ENCODE assay signal across 25 cellular contexts in genomic region chr6:73064261-73064660, GRCh38.
"Had no signal": no experiment of that assay in that cellular context is flagged by ENCODE, and none has a peak within 500 bp of the region (broad histone marks: within the 10 kb centered on the region; RNA-seq: fewer than 3 reads in every experiment).

No MANE protein-coding gene starts in this region.

- H3K4me3 Mint-ChIP-seq: activated CD4-positive, alpha-beta T cell treated with anti-CD3 and anti-CD28 coated beads, Interleukin-2, amount 10 ng/mL, durations not matched to agents 24 days and 14 days; activated CD8-positive, alpha-beta T cell treated with anti-CD3 and anti-CD28 coated beads for 36 hours; activated naive CD4-positive, alpha-beta T cell treated with anti-CD3 and anti-CD28 coated beads, Interleukin-2, amount 50 U/mL, for 24 hours; activated naive CD8-positive, alpha-beta T cell treated with anti-CD3 and anti-CD28 coated beads, Interleukin-2, amount 10 ng/mL, durations not matched to agents 7 days and 5 days; activated T-cell treated with anti-CD3 and anti-CD28 coated beads, Interleukin-2, amount 50 U/mL, for 72 hours; activated T-helper 17 cell treated with anti-CD3 and anti-CD28 coated beads, Interleukin-2, amount 50 U/mL, for 72 hours had no signal

- H3K9me3 Mint-ChIP-seq: activated CD4-positive, alpha-beta T cell treated with anti-CD3 and anti-CD28 coated beads, Interleukin-2, amount 10 ng/mL, durations not matched to agents 24 days and 14 days; activated CD8-positive, alpha-beta T cell treated with anti-CD3 and anti-CD28 coated beads for 36 hours; activated naive CD4-positive, alpha-beta T cell treated with anti-CD3 and anti-CD28 coated beads, Interleukin-2, amount 50 U/mL, for 24 hours; activated naive CD8-positive, alpha-beta T cell treated with anti-CD3 and anti-CD28 coated beads, Interleukin-2, amount 10 ng/mL, durations not matched to agents 7 days and 5 days; activated T-helper 17 cell treated with anti-CD3 and anti-CD28 coated beads, Interleukin-2, amount 50 U/mL, for 72 hours had no signal

- H3K36me3 ChIP-seq: adrenal gland, breast epithelium, SJSA1 had no signal

- H3K4me3 ChIP-seq: adrenal gland, body of pancreas, breast epithelium, SJSA1 had no signal

- H3K27me3 ChIP-seq: adrenal gland, body of pancreas, breast epithelium, SJSA1 had no signal

- ATAC-seq: activated CD8-positive, alpha-beta T cell treated with anti-CD3 and anti-CD28 coated beads for 36 hours; activated T-cell treated with anti-CD3 and anti-CD28 coated beads, Interleukin-2, amount 50 U/mL, for 72 hours; activated T-helper 17 cell treated with anti-CD3 and anti-CD28 coated beads, Interleukin-2, amount 50 U/mL, for 72 hours; body of pancreas; Panc1 had no signal

- H3K4me1 ChIP-seq: adrenal gland, body of pancreas, breast epithelium, SJSA1 had no signal

- H3K36me3 Mint-ChIP-seq: activated naive CD8-positive, alpha-beta T cell treated with anti-CD3 and anti-CD28 coated beads, Interleukin-2, amount 10 ng/mL, durations not matched to agents 7 days and 5 days had no signal

- H3K27me3 Mint-ChIP-seq: activated CD4-positive, alpha-beta T cell treated with anti-CD3 and anti-CD28 coated beads, Interleukin-2, amount 10 ng/mL, durations not matched to agents 24 days and 14 days; activated CD8-positive, alpha-beta T cell treated with anti-CD3 and anti-CD28 coated beads for 36 hours; activated naive CD4-positive, alpha-beta T cell treated with anti-CD3 and anti-CD28 coated beads, Interleukin-2, amount 50 U/mL, for 24 hours had no signal

- H3K27ac Mint-ChIP-seq: activated CD4-positive, alpha-beta T cell treated with anti-CD3 and anti-CD28 coated beads, Interleukin-2, amount 10 ng/mL, durations not matched to agents 24 days and 14 days; activated CD8-positive, alpha-beta T cell treated with anti-CD3 and anti-CD28 coated beads for 36 hours; activated naive CD4-positive, alpha-beta T cell treated with anti-CD3 and anti-CD28 coated beads, Interleukin-2, amount 50 U/mL, for 24 hours; activated naive CD8-positive, alpha-beta T cell treated with anti-CD3 and anti-CD28 coated beads, Interleukin-2, amount 10 ng/mL, durations not matched to agents 7 days and 5 days; activated T-cell treated with anti-CD3 and anti-CD28 coated beads, Interleukin-2, amount 50 U/mL, for 72 hours; activated T-helper 17 cell treated with anti-CD3 and anti-CD28 coated beads, Interleukin-2, amount 50 U/mL, for 72 hours had no signal

- H3K9me3 ChIP-seq: adrenal gland, body of pancreas, breast epithelium, SJSA1 had no signal

- H3K27ac ChIP-seq: adrenal gland, body of pancreas, breast epithelium, SJSA1 had no signal

- H3K4me1 Mint-ChIP-seq: activated CD4-positive, alpha-beta T cell treated with anti-CD3 and anti-CD28 coated beads, Interleukin-2, amount 10 ng/mL, durations not matched to agents 24 days and 14 days; activated naive CD4-positive, alpha-beta T cell treated with anti-CD3 and anti-CD28 coated beads, Interleukin-2, amount 50 U/mL, for 24 hours; activated T-helper 17 cell treated with anti-CD3 and anti-CD28 coated beads, Interleukin-2, amount 50 U/mL, for 72 hours had no signal

- DNase-seq: activated CD4-positive, alpha-beta T cell treated with anti-CD3 and anti-CD28 coated beads, Interleukin-2, amount 10 ng/mL, durations not matched to agents 24 days and 14 days; activated CD4-positive, alpha-beta T cell treated with anti-CD3 and anti-CD28 coated beads, Interleukin-2, amount 50 U/mL, for 4 hours; activated CD8-positive, alpha-beta T cell treated with anti-CD3 and anti-CD28 coated beads for 36 hours; activated effector memory CD4-positive, alpha-beta T cell treated with anti-CD3 and anti-CD28 coated beads, Interleukin-2, amount 50 U/mL, for 16 hours; activated naive CD4-positive, alpha-beta T cell; activated naive CD8-positive, alpha-beta T cell treated with anti-CD3 and anti-CD28 coated beads, Interleukin-2, amount 10 ng/mL, durations not matched to agents 7 days and 5 days; activated T-cell treated with anti-CD3 and anti-CD28 coated beads, Interleukin-2, amount 50 U/mL, for 1 hour; activated T-cell treated with anti-CD3 and anti-CD28 coated beads, Interleukin-2, amount 50 U/mL, for 72 hours; adrenal gland; body of pancreas; Karpas-422; NCI-H1048; NCI-H1105 treated with DMSO at 0.1 percent for 48 hours; NCI-H1436; NCI-H1694; NCI-H1930; NCI-H345; NCI-H524 treated with DMSO at 0.1 percent for 48 hours; SHP77 treated with DMSO at 0.1 percent for 48 hours; T1000 had no signal
